7 cellular contexts compared by ENCODE assay signal in the genomic region with DNA sequence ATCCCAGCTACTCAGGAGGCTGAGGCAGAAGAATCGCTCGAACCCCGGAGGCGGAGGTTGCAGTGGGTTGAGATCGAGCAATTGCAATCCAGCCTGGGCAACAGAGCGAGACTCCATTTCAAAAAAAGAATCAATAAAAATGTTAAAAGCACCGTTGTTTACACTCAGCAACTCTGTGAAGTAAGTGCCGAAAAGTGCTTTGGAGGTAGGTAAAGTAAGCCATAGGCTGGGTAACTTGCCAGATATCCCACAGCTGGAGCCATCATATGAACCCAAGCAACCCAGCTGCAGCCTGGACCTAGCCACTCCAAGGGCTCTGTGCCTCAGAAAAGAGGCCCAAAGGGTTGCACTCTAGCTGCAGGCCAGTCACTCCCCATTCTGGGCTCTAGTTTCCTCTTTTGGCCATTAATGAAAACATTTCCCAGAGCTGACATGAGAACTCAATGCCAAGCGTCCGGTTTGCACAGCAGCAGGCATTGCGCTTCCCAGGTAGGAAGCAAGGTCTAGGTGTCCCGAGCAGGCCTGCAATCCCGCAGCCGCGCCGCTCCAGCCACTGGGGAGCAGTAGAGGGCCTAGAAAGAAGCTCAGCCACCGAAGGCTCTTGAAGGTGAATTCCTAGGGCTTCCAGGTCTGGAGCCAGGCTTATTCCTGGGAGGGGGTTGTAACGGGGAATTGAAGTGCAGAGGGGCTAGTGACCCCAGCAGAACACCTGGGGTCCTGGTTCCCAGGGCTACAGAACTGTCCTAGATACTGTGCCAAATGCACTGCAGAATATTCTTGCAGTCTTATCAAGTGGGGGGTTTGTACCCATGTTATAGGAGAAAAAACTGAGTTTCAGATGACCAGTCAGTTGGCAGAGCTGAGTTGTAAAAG. TPM values are rescaled to one million over a fixed set of nuclear protein-coding genes. Genes with fewer than 3 reads are reported as not detected.
DNase-seq lines count a peak whose midpoint lies in the region; ATAC-seq, FAIRE-seq and TF ChIP-seq lines count a peak whose summit lies in the region.

No MANE protein-coding gene starts in this region.

- POLR2A ChIA-PET in K562 (lab: Yijun Ruan, JAX) = interaction anchor here (0.6 to 6.2 kb wide), 10 partner anchors 8 to 95 kb away, joined by 3 to 54 read pairs (median 4); a partner anchor contains a TSS

- H2AFZ ChIP-seq in K562 (ENCODE audit: low read depth, low read length) = no peak overlapping the region

- TF ChIP-seq RAD21 in K562 (CRISPR knock-in tag; conservative IDR thresholded peaks at IDR 0.05 in 1 of 2, IDR thresholded peaks at IDR 0.05 in 1 of 2) = peak; percentile 79 to 88

- no peak; the same call in 1 of the 2 replicates for TF ChIP-seq POLR2A in K562 (conservative IDR thresholded peaks at IDR 0.05)

- peaks cover 6% of the 10 kb centered on the region for H3K79me2 ChIP-seq in K562 (ENCODE audit: control insufficient read depth, insufficient read depth, low read length)

- H3K9me1 ChIP-seq in K562 (ENCODE audit: control insufficient read depth, insufficient read depth, low read length) = no peaks in the 10 kb centered on the region

- no TSS peak for BruUV-seq in K562 (replicated peaks; lab: Mats Ljungman, UMichigan)

- no peak overlapping the region for H3K9ac ChIP-seq in K562 (ENCODE audit: insufficient read depth in 1 of 2, low read depth in 2 of 2, low read length in 2 of 2)

- no peak overlapping the region for H3K4me2 ChIP-seq in K562 (ENCODE audit: insufficient read depth, low read length)

- H3K9me3 Mint-ChIP-seq in T-helper 2 cell treated with Interferon-gamma antibody and Interleukin-4, amounts not matched to agents 5 μg/mL and 100 μg/mL, for 36 hours = no peaks in the 10 kb centered on the region

- no peak overlapping the region; the same call in 2 of the 3 replicates for H3K27ac ChIP-seq in K562 (ENCODE audit: extremely low read depth, low read depth, low read length)

- WGBS in K562 (ENCODE audit: insufficient coverage, low coverage, missing lambda C conversion rate) = 26% methylated on average over 18 of the region's 18 CpGs

- FAIRE-seq in K562 (lab: Jason Lieb, UNC) = peak; percentile 87

- ATAC-seq in K562 (peak; percentile 82), GM21576 (IDR thresholded peaks at IDR 0.05; ENCODE audit: unreplicated experiment) (no peak)

- in situ Hi-C loops in K562 (cut with MboI) = loop anchor here (5.0 kb wide), 1 partner anchor 74 kb away; no protein-coding TSS in a partner anchor

- H3K9me3 ChIP-seq in K562 (replicated peaks; ENCODE audit: control insufficient read depth, insufficient read depth, low read depth, low read length) = no peaks in the 10 kb centered on the region

- DNase-seq in NCI-H146 (lab: John Stamatoyannopoulos, UW) (peak; percentile 77), K562 (ENCODE audit: extremely low read depth in 1 of 4, low spot score in 3 of 4) (peak in 2 of 4 experiments; percentile 71 to 85), inferior parietal cortex (ENCODE audit: extremely low spot score) (peak; percentile 67)
- peak; percentile 57 for DNase-seq in T-helper 2 cell treated with Interferon-gamma antibody and Interleukin-4, amounts not matched to agents 5 μg/mL and 100 μg/mL, for 36 hours (ENCODE audit: low spot score)
- peak; percentile 63 to 71 for DNase-seq in stimulated activated CD4-positive, alpha-beta T cell treated with anti-CD3 and anti-CD28 coated beads, Interleukin-4, amount 100 ng/mL, for 4 hours

- H3K27me3 Mint-ChIP-seq in T-helper 2 cell treated with Interferon-gamma antibody and Interleukin-4, amounts not matched to agents 5 μg/mL and 100 μg/mL, for 36 hours (ENCODE audit: low read depth) = no peaks in the 10 kb centered on the region

- peak overlapping the region; percentile 82 for H3K4me3 Mint-ChIP-seq in T-helper 2 cell treated with Interferon-gamma antibody and Interleukin-4, amounts not matched to agents 5 μg/mL and 100 μg/mL, for 36 hours

- peaks cover 19 to 38% of the 10 kb centered on the region in 2 experiments for H3K4me1 ChIP-seq in K562 (replicated peaks in 1 of 2; ENCODE audit: control insufficient read depth in 2 of 2, insufficient read depth in 2 of 2, low read length in 2 of 2)

- TF ChIP-seq CTCF in GM12873 (IDR thresholded peaks at IDR 0.05; ENCODE audit: insufficient read depth, low read depth, low read length, missing control alignments) (peak; percentile 86), K562 (IDR thresholded peaks at IDR 0.05 in 2 of 3, conservative IDR thresholded peaks at IDR 0.05 in 1 of 3; ENCODE audit: insufficient read depth in 2 of 3, low read depth in 1 of 3, low read length in 3 of 3) (peak; percentile 89 to 93 (median 91))

- peaks cover 69% of the 10 kb centered on the region for H3K4me1 Mint-ChIP-seq in T-helper 2 cell treated with Interferon-gamma antibody and Interleukin-4, amounts not matched to agents 5 μg/mL and 100 μg/mL, for 36 hours (ENCODE audit: low read depth)

- no peak for TF ChIP-seq EP300 in K562 (IDR thresholded peaks at IDR 0.05; ENCODE audit: low read length)

- no peaks in the 10 kb centered on the region for H3K27me3 ChIP-seq in K562 (ENCODE audit: control insufficient read depth in 2 of 2, insufficient read depth in 2 of 2, low read length in 2 of 2)

- CTCF ChIA-PET in K562 (lab: Yijun Ruan, JAX; ENCODE audit: low intra/inter-chr PET ratio) = interaction anchor here (1.0 to 5.4 kb wide), 3 partner anchors 78 to 162 kb away, joined by 5 to 35 read pairs (median 18); no protein-coding TSS in a partner anchor

- H3K27ac Mint-ChIP-seq in T-helper 2 cell treated with Interferon-gamma antibody and Interleukin-4, amounts not matched to agents 5 μg/mL and 100 μg/mL, for 36 hours = peak overlapping the region; percentile 96

- peaks cover 38% of the 10 kb centered on the region; the same call in 2 of the 3 replicates for H3K36me3 ChIP-seq in K562 (ENCODE audit: control insufficient read depth, insufficient read depth, low read length)

- intact Hi-C loops in K562 (cut with micrococcal nuclease) = loop anchor here (1.0 to 2.0 kb wide), 3 partner anchors 61 to 86 kb away; a partner anchor contains a TSS

- peaks cover 43% of the 10 kb centered on the region for H3K36me3 Mint-ChIP-seq in T-helper 2 cell treated with Interferon-gamma antibody and Interleukin-4, amounts not matched to agents 5 μg/mL and 100 μg/mL, for 36 hours (ENCODE audit: low read depth)

- peaks cover 34% of the 10 kb centered on the region for H4K20me1 ChIP-seq in K562 (replicated peaks; ENCODE audit: control insufficient read depth, insufficient read depth, low read length)

- H3K4me3 ChIP-seq in K562 = no peak overlapping the region

RNA-seq across cellular contexts. Expression of a gene that starts 4.1 kb away (rescaled TPM):
- total RNA-seq in K562 (2011; cell fraction: chromatin; rRNA removed; ENCODE audit: low replicate concordance) = 0.23 TPM in 1 of 2 replicates, not detected in the other
- 0.33 and 0.53 TPM in 2 replicates for total RNA-seq in K562 (2011; cell fraction: nucleolus; rRNA removed)
- not detected in 2 replicates for total RNA-seq in K562 (2011; cell fraction: nucleoplasm; rRNA removed)
- total RNA-seq in K562 (2014; rRNA removed) (not detected in 2 replicates), K562 (2014; rRNA removed; fragmentation: Illumina TruSeq; extraction: Trizol) (not detected in 2 replicates), K562 (2015; rRNA removed; fragmentation: Illumina TruSeq; extraction: Trizol) (0.11 and 0.19 TPM in 2 replicates), K562 (2021) (0.38 and 0.42 TPM in 2 replicates)
- polyA plus RNA-seq in K562 (2011; rRNA removed) (0.10 and 0.37 TPM in 2 replicates), K562 (2014; fragmentation: Illumina TruSeq; extraction: Trizol) (0.22 TPM in 1 of 2 replicates, not detected in the other), K562 (2014; fragmentation: Nextera tagmentation; extraction: Ambion mirVana) (under 1 TPM in 1 of 2 experiments, not detected in 1; 0.04 TPM), K562 (2014; rRNA removed) (0.72 TPM in 1 of 2 replicates, not detected in the other)
- 0.42 and 0.46 TPM in 2 replicates for polyA plus RNA-seq in K562 (2011; cell fraction: cytosol; rRNA removed)
- polyA plus RNA-seq in K562 (2011; cell fraction: nucleus; rRNA removed) = 0.17 and 0.28 TPM in 2 replicates
- 0.21 and 0.30 TPM in 2 replicates for polyA plus RNA-seq in K562 (2012)
- polyA minus RNA-seq in K562 (2011; rRNA and poly(A)+ RNA removed) = not detected in 2 replicates
- not detected in 2 replicates for polyA minus RNA-seq in K562 (2011; cell fraction: cytosol; rRNA and poly(A)+ RNA removed)
- not detected in 2 replicates for polyA minus RNA-seq in K562 (2011; cell fraction: nucleus; rRNA and poly(A)+ RNA removed)

RNA-seq across cellular contexts. Expression of a gene that starts 10.0 kb away (rescaled TPM):
- total RNA-seq in K562 (2011; cell fraction: chromatin; rRNA removed; ENCODE audit: low replicate concordance) = 190 and 355 TPM in 2 replicates
- 134 and 150 TPM in 2 replicates for total RNA-seq in K562 (2011; cell fraction: nucleolus; rRNA removed)
- total RNA-seq in K562 (2011; cell fraction: nucleoplasm; rRNA removed) = 174 and 273 TPM in 2 replicates
- total RNA-seq in K562 (2014; rRNA removed) (56.7 and 79.1 TPM in 2 replicates), K562 (2014; rRNA removed; fragmentation: Illumina TruSeq; extraction: Trizol) (8.3 and 11.2 TPM in 2 replicates), K562 (2015; rRNA removed; fragmentation: Illumina TruSeq; extraction: Trizol) (27.1 and 27.5 TPM in 2 replicates), K562 (2021) (126 and 149 TPM in 2 replicates)
- polyA plus RNA-seq in K562 (2011; rRNA removed) (29.8 and 50.5 TPM in 2 replicates), K562 (2014; fragmentation: Illumina TruSeq; extraction: Trizol) (39.8 and 71.1 TPM in 2 replicates), K562 (2014; fragmentation: Nextera tagmentation; extraction: Ambion mirVana) (1 to 10 TPM; 1.9 to 4.4 TPM), K562 (2014; rRNA removed) (86.0 and 112 TPM in 2 replicates)
- 56.0 and 95.1 TPM in 2 replicates for polyA plus RNA-seq in K562 (2011; cell fraction: cytosol; rRNA removed)
- 165 and 197 TPM in 2 replicates for polyA plus RNA-seq in K562 (2011; cell fraction: nucleus; rRNA removed)
- 74.3 and 126 TPM in 2 replicates for polyA plus RNA-seq in K562 (2012)
- polyA minus RNA-seq in K562 (2011; rRNA and poly(A)+ RNA removed) = 15.0 and 21.2 TPM in 2 replicates
- polyA minus RNA-seq in K562 (2011; cell fraction: cytosol; rRNA and poly(A)+ RNA removed) = 48.5 and 52.9 TPM in 2 replicates
- polyA minus RNA-seq in K562 (2011; cell fraction: nucleus; rRNA and poly(A)+ RNA removed) = 38.0 and 42.7 TPM in 2 replicates

RNA-seq across cellular contexts. Expression of a gene that starts 13.0 kb away (rescaled TPM):
- total RNA-seq in K562 (2011; cell fraction: chromatin; rRNA removed; ENCODE audit: low replicate concordance) = 206 and 366 TPM in 2 replicates
- total RNA-seq in K562 (2011; cell fraction: nucleolus; rRNA removed) = 541 and 557 TPM in 2 replicates
- 534 and 889 TPM in 2 replicates for total RNA-seq in K562 (2011; cell fraction: nucleoplasm; rRNA removed)
- total RNA-seq in K562 (2014; rRNA removed) (2,281 and 2,654 TPM in 2 replicates), K562 (2014; rRNA removed; fragmentation: Illumina TruSeq; extraction: Trizol) (2,194 and 2,528 TPM in 2 replicates), K562 (2015; rRNA removed; fragmentation: Illumina TruSeq; extraction: Trizol) (2,976 and 3,114 TPM in 2 replicates), K562 (2021) (3,020 and 3,167 TPM in 2 replicates)
- polyA plus RNA-seq in K562 (2011; rRNA removed) (1,964 and 2,381 TPM in 2 replicates), K562 (2014; fragmentation: Illumina TruSeq; extraction: Trizol) (2,057 and 2,080 TPM in 2 replicates), K562 (2014; fragmentation: Nextera tagmentation; extraction: Ambion mirVana) (1,000 to 10,000 TPM; 3,130 to 3,408 TPM), K562 (2014; rRNA removed) (1,986 and 2,747 TPM in 2 replicates)
- polyA plus RNA-seq in K562 (2011; cell fraction: cytosol; rRNA removed) = 4,557 and 6,735 TPM in 2 replicates
- polyA plus RNA-seq in K562 (2011; cell fraction: nucleus; rRNA removed) = 550 and 673 TPM in 2 replicates
- 3,411 and 3,853 TPM in 2 replicates for polyA plus RNA-seq in K562 (2012)
- polyA minus RNA-seq in K562 (2011; rRNA and poly(A)+ RNA removed) = 324 and 393 TPM in 2 replicates
- polyA minus RNA-seq in K562 (2011; cell fraction: cytosol; rRNA and poly(A)+ RNA removed) = 1,276 and 1,752 TPM in 2 replicates
- 176 and 348 TPM in 2 replicates for polyA minus RNA-seq in K562 (2011; cell fraction: nucleus; rRNA and poly(A)+ RNA removed)

RNA-seq across cellular contexts. Expression of a gene that starts 28.2 kb away (rescaled TPM):
- not detected in 2 replicates for total RNA-seq in K562 (2011; cell fraction: chromatin; rRNA removed; ENCODE audit: low replicate concordance)
- not detected in 2 replicates for total RNA-seq in K562 (2011; cell fraction: nucleolus; rRNA removed)
- total RNA-seq in K562 (2011; cell fraction: nucleoplasm; rRNA removed) = not detected in 2 replicates
- not detected in 2 replicates for total RNA-seq in K562 (2014; rRNA removed)
- not detected in 2 replicates for total RNA-seq in K562 (2014; rRNA removed; fragmentation: Illumina TruSeq; extraction: Trizol)
- total RNA-seq in K562 (2015; rRNA removed; fragmentation: Illumina TruSeq; extraction: Trizol) = not detected in 2 replicates
- total RNA-seq in K562 (2021) = not detected in 2 replicates
- not detected in 2 replicates for polyA plus RNA-seq in K562 (2011; rRNA removed)
- not detected in 2 replicates for polyA plus RNA-seq in K562 (2011; cell fraction: cytosol; rRNA removed)
- not detected in 2 replicates for polyA plus RNA-seq in K562 (2011; cell fraction: nucleus; rRNA removed)
- polyA plus RNA-seq in K562 (2012) = 0.03 TPM in 1 of 2 replicates, not detected in the other
- not detected in 2 replicates for polyA plus RNA-seq in K562 (2014; fragmentation: Illumina TruSeq; extraction: Trizol)
- polyA plus RNA-seq in K562 (2014; fragmentation: Nextera tagmentation; extraction: Ambion mirVana) = under 1 TPM in 1 of 2 experiments, not detected in 1; 0.03 TPM
- 0.04 TPM in 1 of 2 replicates, not detected in the other for polyA plus RNA-seq in K562 (2014; rRNA removed)
- not detected in 2 replicates for polyA minus RNA-seq in K562 (2011; rRNA and poly(A)+ RNA removed)
- not detected in 2 replicates for polyA minus RNA-seq in K562 (2011; cell fraction: cytosol; rRNA and poly(A)+ RNA removed)
- polyA minus RNA-seq in K562 (2011; cell fraction: nucleus; rRNA and poly(A)+ RNA removed) = not detected in 2 replicates

RNA-seq across cellular contexts. Expression of a gene that starts 28.5 kb away (rescaled TPM):
- not detected in 2 replicates for total RNA-seq in K562 (2011; cell fraction: chromatin; rRNA removed; ENCODE audit: low replicate concordance)
- not detected in 2 replicates for total RNA-seq in K562 (2011; cell fraction: nucleolus; rRNA removed)
- not detected in 2 replicates for total RNA-seq in K562 (2011; cell fraction: nucleoplasm; rRNA removed)
- 0.29 TPM in 1 of 2 replicates, not detected in the other for total RNA-seq in K562 (2014; rRNA removed)
- total RNA-seq in K562 (2014; rRNA removed; fragmentation: Illumina TruSeq; extraction: Trizol) = not detected in 2 replicates
- total RNA-seq in K562 (2015; rRNA removed; fragmentation: Illumina TruSeq; extraction: Trizol) = not detected in 2 replicates
- not detected in 2 replicates for total RNA-seq in K562 (2021)
- polyA plus RNA-seq in K562 (2011; rRNA removed) = not detected in 2 replicates
- polyA plus RNA-seq in K562 (2011; cell fraction: cytosol; rRNA removed) = 0.06 TPM in 1 of 2 replicates, not detected in the other
- polyA plus RNA-seq in K562 (2011; cell fraction: nucleus; rRNA removed) = not detected in 2 replicates
- polyA plus RNA-seq in K562 (2012) = 0.04 and 0.78 TPM in 2 replicates
- polyA plus RNA-seq in K562 (2014; fragmentation: Illumina TruSeq; extraction: Trizol) = not detected in 2 replicates
- under 1 TPM in 1 of 2 experiments, not detected in 1; 0.11 TPM for polyA plus RNA-seq in K562 (2014; fragmentation: Nextera tagmentation; extraction: Ambion mirVana)
- polyA plus RNA-seq in K562 (2014; rRNA removed) = not detected in 2 replicates
- not detected in 2 replicates for polyA minus RNA-seq in K562 (2011; rRNA and poly(A)+ RNA removed)
- polyA minus RNA-seq in K562 (2011; cell fraction: cytosol; rRNA and poly(A)+ RNA removed) = not detected in 2 replicates
- polyA minus RNA-seq in K562 (2011; cell fraction: nucleus; rRNA and poly(A)+ RNA removed) = not detected in 2 replicates
